Comparison of ENCODE assay signal across 8 cellular contexts in the genomic region with DNA sequence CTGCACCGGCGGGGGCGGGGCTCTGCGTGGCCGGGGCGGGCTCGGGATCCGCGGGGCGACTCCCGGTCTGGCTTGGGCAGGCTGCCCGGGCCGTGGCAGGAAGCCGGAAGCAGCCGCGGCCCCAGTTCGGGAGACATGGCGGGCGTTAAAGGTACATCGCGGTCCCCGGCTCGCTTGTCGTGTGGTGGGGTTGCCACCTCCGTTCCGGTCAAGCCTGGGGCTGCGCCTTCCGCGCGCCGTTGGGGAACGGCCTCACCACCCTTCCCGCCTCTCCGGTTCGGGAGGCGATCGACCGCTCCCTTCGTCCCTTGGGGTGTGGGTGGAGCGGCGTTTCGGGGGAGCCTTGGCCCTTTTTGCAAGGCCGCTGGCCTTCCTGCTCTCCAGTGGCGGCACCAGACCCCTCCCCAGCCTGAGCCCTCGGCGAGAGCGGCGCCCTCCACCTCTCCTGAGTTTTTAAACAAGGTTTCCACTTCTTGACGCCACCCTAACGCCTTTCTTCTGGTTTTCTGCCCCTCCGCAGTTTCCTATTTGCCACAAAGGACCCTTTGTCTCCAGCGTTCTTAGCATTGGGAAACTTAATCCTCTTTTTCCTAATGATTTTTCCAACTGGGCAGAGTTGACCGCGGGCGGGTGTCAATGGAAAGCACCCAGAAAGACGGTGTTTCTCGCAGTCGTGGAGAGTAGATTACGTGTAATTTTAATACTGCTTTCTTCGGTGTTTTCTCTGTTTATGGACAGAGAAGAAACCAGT. TPM values are rescaled to one million over a fixed set of nuclear protein-coding genes. Genes with fewer than 3 reads are reported as not detected.
DNase-seq lines count a peak whose midpoint lies in the region; ATAC-seq and TF ChIP-seq lines count a peak whose summit lies in the region.

A gene with protein sequence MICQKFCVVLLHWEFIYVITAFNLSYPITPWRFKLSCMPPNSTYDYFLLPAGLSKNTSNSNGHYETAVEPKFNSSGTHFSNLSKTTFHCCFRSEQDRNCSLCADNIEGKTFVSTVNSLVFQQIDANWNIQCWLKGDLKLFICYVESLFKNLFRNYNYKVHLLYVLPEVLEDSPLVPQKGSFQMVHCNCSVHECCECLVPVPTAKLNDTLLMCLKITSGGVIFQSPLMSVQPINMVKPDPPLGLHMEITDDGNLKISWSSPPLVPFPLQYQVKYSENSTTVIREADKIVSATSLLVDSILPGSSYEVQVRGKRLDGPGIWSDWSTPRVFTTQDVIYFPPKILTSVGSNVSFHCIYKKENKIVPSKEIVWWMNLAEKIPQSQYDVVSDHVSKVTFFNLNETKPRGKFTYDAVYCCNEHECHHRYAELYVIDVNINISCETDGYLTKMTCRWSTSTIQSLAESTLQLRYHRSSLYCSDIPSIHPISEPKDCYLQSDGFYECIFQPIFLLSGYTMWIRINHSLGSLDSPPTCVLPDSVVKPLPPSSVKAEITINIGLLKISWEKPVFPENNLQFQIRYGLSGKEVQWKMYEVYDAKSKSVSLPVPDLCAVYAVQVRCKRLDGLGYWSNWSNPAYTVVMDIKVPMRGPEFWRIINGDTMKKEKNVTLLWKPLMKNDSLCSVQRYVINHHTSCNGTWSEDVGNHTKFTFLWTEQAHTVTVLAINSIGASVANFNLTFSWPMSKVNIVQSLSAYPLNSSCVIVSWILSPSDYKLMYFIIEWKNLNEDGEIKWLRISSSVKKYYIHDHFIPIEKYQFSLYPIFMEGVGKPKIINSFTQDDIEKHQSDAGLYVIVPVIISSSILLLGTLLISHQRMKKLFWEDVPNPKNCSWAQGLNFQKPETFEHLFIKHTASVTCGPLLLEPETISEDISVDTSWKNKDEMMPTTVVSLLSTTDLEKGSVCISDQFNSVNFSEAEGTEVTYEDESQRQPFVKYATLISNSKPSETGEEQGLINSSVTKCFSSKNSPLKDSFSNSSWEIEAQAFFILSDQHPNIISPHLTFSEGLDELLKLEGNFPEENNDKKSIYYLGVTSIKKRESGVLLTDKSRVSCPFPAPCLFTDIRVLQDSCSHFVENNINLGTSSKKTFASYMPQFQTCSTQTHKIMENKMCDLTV (plus strand): TSS at position 79 of the 751 bp plus-strand sequence. CDS start 144,898 bp downstream, outside the sequence.
A gene with protein sequence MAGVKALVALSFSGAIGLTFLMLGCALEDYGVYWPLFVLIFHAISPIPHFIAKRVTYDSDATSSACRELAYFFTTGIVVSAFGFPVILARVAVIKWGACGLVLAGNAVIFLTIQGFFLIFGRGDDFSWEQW (plus strand): TSS at position 79 of the 751 bp plus-strand sequence. CDS start 57 bp downstream, at position 136.

- H2AK5ac ChIP-seq in trophoblast cell (ENCODE audit: low read length) = peak within 1 kb of the TSS; percentile 97

- H3K27ac ChIP-seq in HUES48 (ENCODE audit: low read depth, low read length) (peak within 1 kb of the TSS; percentile 98), trophoblast cell (ENCODE audit: low read depth, low read length) (peak within 1 kb of the TSS; percentile 99)

- H3K36me3 ChIP-seq in HUES48 (ENCODE audit: control insufficient read depth, insufficient read depth, low read length) (0 out of 2 replicates have a peak, but pooled peaks cover 2% of the 10 kb centered on the region), trophoblast cell (ENCODE audit: control insufficient read depth in 1 of 2, insufficient read depth in 2 of 2, low read length in 2 of 2) (peaks cover 5 to 7% of the 10 kb centered on the region in 2 experiments)

- peak within 1 kb of the TSS; percentile 15 for H2BK12ac ChIP-seq in trophoblast cell (ENCODE audit: low read length)

- H3K79me2 ChIP-seq in trophoblast cell (ENCODE audit: control insufficient read depth, insufficient read depth, low read length, poor library complexity) = peaks cover 20% of the 10 kb centered on the region

- no peak for TF ChIP-seq CTCF in fibroblast of pulmonary artery (IDR thresholded peaks at IDR 0.05; ENCODE audit: low read length, missing control alignments)

- H4K91ac ChIP-seq in trophoblast cell (ENCODE audit: low read depth, low read length) = peak within 1 kb of the TSS; percentile 98

- peak within 1 kb of the TSS; percentile 93 for H3K4ac ChIP-seq in trophoblast cell (ENCODE audit: low read depth, low read length)

- H3K4me2 ChIP-seq in trophoblast cell (ENCODE audit: low read length) = peak within 1 kb of the TSS; percentile 95

- H3K79me1 ChIP-seq in trophoblast cell (ENCODE audit: low read length) = peaks cover 27% of the 10 kb centered on the region

- H2BK5ac ChIP-seq in trophoblast cell (ENCODE audit: low read depth, low read length, poor library complexity) = peak within 1 kb of the TSS; percentile 94

- no CpG with 5 or more reads among the region's 60 CpGs for WGBS in trophoblast cell (ENCODE audit: extremely low coverage, insufficient coverage, insufficient read length)

- H4K12ac ChIP-seq in trophoblast cell (ENCODE audit: low read depth, low read length) = peak within 1 kb of the TSS; percentile 86

- H3K27me3 ChIP-seq in HUES48 (ENCODE audit: control insufficient read depth, insufficient read depth, low read length) (no peaks in the 10 kb centered on the region), trophoblast cell (ENCODE audit: insufficient read depth, low read length) (no peaks in the 10 kb centered on the region)

- H3K4me1 ChIP-seq in HUES48 (ENCODE audit: control insufficient read depth, insufficient read depth, low read length) (peaks cover 56% of the 10 kb centered on the region), trophoblast cell (ENCODE audit: control insufficient read depth in 1 of 2, insufficient read depth in 2 of 2, low read length in 2 of 2) (peaks cover 17 to 27% of the 10 kb centered on the region in 2 experiments)

- peak within 1 kb of the TSS; percentile 96 for H3K9ac ChIP-seq in HUES48 (ENCODE audit: low read depth, low read length)
- H3K9ac ChIP-seq in trophoblast cell (ENCODE audit: low read length) = peak within 1 kb of the TSS; percentile 94

- H2BK120ac ChIP-seq in trophoblast cell (ENCODE audit: insufficient read depth, low read length, poor library complexity) = peak within 1 kb of the TSS; percentile 98

- no peak within 1 kb of the TSS for H3K23ac ChIP-seq in trophoblast cell (ENCODE audit: low read length)

- H2AFZ ChIP-seq in trophoblast cell (ENCODE audit: insufficient read depth, low read length, poor library complexity) = peak within 1 kb of the TSS; percentile 92

- peak within 1 kb of the TSS; percentile 96 for H4K8ac ChIP-seq in trophoblast cell (ENCODE audit: low read depth, low read length)

- H3K9me3 ChIP-seq in HUES48 (ENCODE audit: control insufficient read depth, insufficient read depth, low read length) = no peaks in the 10 kb centered on the region; the same call in 1 of the 2 replicates
- H3K9me3 ChIP-seq in trophoblast cell (ENCODE audit: insufficient read depth, low read depth, low read length) = no peaks in the 10 kb centered on the region

- peak; percentile 91 for DNase-seq in DMS 273 treated with DMSO at 0.1 percent for 48 hours (lab: John Stamatoyannopoulos, UW)
- no peak for DNase-seq in fibroblast of pulmonary artery (ENCODE audit: low read depth)
- peak; percentile 20 to 38 for DNase-seq in trophoblast cell
- no peak for DNase-seq in GOT3 (lab: John Stamatoyannopoulos, UW)

- peak within 1 kb of the TSS; percentile 97 for H3K14ac ChIP-seq in trophoblast cell (ENCODE audit: low read length)

- peak within 1 kb of the TSS; percentile 99 for H3K18ac ChIP-seq in trophoblast cell (ENCODE audit: low read length)

- H3K4me3 ChIP-seq in HUES48 (ENCODE audit: low read depth, low read length) (peak within 1 kb of the TSS; percentile 91), fibroblast of pulmonary artery (replicated peaks; ENCODE audit: low read depth, low read length) (peak within 1 kb of the TSS; percentile 89), trophoblast cell (ENCODE audit: low read depth, low read length) (peak within 1 kb of the TSS; percentile 93)

- ATAC-seq in GM19452 (IDR thresholded peaks at IDR 0.05; ENCODE audit: unreplicated experiment) (peak; percentile 56), SK-N-SH treated with all-trans-retinoic acid at 6 μM for 48 hours (peak; percentile 70; the same call in 2 of the 3 replicates), HG03469 (IDR thresholded peaks at IDR 0.05; ENCODE audit: unreplicated experiment) (no peak)

TF ChIP-seq in SK-N-SH treated with all-trans-retinoic acid at 6 μM for 48 hours, 23 proteins besides CTCF, POLR2A, EP300 and RAD21 (continues in another document):
- TF ChIP-seq SNAI2 (CRISPR knock-in tag; IDR thresholded peaks at IDR 0.05) (no peak), ZNF70 (CRISPR knock-in tag; IDR thresholded peaks at IDR 0.05) (no peak), ZC3H10 (CRISPR knock-in tag; IDR thresholded peaks at IDR 0.05) (no peak), GLIS3 (CRISPR knock-in tag; IDR thresholded peaks at IDR 0.05) (peak; percentile 42; the same call in 1 of the 2 replicates), ISL1 (CRISPR knock-in tag; IDR thresholded peaks at IDR 0.05) (no peak), ZFP3 (CRISPR knock-in tag; IDR thresholded peaks at IDR 0.05) (peak; percentile 29; the same call in 1 of the 2 replicates), RARB (CRISPR knock-in tag; IDR thresholded peaks at IDR 0.05) (no peak), TOX (CRISPR knock-in tag; IDR thresholded peaks at IDR 0.05; ENCODE audit: borderline replicate concordance) (no peak)
- TF ChIP-seq, protein P1, sequence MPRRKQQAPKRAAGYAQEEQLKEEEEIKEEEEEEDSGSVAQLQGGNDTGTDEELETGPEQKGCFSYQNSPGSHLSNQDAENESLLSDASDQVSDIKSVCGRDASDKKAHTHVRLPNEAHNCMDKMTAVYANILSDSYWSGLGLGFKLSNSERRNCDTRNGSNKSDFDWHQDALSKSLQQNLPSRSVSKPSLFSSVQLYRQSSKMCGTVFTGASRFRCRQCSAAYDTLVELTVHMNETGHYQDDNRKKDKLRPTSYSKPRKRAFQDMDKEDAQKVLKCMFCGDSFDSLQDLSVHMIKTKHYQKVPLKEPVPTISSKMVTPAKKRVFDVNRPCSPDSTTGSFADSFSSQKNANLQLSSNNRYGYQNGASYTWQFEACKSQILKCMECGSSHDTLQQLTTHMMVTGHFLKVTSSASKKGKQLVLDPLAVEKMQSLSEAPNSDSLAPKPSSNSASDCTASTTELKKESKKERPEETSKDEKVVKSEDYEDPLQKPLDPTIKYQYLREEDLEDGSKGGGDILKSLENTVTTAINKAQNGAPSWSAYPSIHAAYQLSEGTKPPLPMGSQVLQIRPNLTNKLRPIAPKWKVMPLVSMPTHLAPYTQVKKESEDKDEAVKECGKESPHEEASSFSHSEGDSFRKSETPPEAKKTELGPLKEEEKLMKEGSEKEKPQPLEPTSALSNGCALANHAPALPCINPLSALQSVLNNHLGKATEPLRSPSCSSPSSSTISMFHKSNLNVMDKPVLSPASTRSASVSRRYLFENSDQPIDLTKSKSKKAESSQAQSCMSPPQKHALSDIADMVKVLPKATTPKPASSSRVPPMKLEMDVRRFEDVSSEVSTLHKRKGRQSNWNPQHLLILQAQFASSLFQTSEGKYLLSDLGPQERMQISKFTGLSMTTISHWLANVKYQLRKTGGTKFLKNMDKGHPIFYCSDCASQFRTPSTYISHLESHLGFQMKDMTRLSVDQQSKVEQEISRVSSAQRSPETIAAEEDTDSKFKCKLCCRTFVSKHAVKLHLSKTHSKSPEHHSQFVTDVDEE (CRISPR knock-in tag; IDR thresholded peaks at IDR 0.05) = 0 out of 2 replicates have a peak, but pooled peaks have one; percentile 33

RNA-seq across cellular contexts. Expression of the first gene that starts in this region (rescaled TPM):
- polyA plus RNA-seq in trophoblast cell (2013) = 5.0 and 5.1 TPM in 2 replicates

RNA-seq across cellular contexts. Expression of the second gene that starts in this region (rescaled TPM):
- 59.3 and 62.1 TPM in 2 replicates for polyA plus RNA-seq in trophoblast cell (2013)

Comparison
In these comparisons a context has a peak if more than half of its experiments do, and no peak if none do; other contexts are left out.
1. DNase-seq: peak in DMS 273 treated with DMSO at 0.1 percent for 48 hours (single experiment) and trophoblast cell (2 of 2); none in fibroblast of pulmonary artery (single experiment) and GOT3 (single experiment).
2. Peak in every context shown above with its lines, with median percentiles within 50 percentile points of each other: H3K4me3 ChIP-seq.